ENCODE assay signal across 9 cellular contexts in the genomic region with DNA sequence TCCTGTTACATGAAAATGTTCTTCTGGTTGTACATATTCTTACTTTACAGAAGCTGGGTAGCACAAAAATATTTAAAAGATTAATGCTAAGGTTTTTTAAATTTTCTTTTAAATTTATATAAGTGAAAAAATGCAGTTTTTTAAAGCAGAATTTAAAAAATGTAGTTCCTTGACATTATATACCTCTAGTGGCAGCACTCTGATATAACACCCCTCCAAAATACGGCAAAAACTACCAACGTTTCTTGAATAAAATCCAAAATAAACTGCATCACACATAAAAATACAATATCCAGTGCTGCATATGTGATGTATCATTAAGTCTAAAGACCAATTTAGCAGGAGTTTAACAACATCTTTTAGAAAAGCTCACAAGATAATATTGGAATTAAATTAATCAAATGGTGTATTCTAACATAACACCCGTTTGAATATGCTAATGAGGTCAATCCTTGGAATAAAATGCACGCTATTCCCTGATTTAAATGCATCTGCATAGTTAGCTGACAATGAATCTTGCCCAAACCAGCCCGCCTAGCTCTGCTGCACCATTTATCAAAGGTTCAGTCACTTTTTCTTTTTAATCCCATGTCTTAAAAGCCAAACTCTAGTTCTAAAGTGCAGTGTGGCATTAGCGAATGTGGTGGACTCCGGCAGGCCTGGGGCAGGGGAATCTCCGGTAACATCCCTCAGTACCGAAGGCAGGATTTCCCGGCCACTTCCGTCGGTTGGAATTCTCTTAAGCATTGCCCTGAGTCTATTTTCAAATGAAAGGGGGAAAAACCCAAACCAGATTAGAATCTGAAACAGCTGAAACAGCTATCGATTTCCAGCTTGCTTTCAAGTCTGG. TPM values are rescaled to one million over a fixed set of nuclear protein-coding genes. Genes with fewer than 3 reads are reported as not detected.
DNase-seq lines count a peak whose midpoint lies in the region; ATAC-seq and TF ChIP-seq lines count a peak whose summit lies in the region.
"Had no signal": no experiment of that assay in that cellular context is flagged by ENCODE, and none has a peak within 500 bp of the region (broad histone marks: within the 10 kb centered on the region; RNA-seq: fewer than 3 reads in every experiment).

No MANE protein-coding gene starts in this region.

- no peaks in the 10 kb centered on the region for H3K36me3 ChIP-seq in BJ (ENCODE audit: control insufficient read depth, insufficient read depth, low read length)
- H3K36me3 ChIP-seq in GM23248 (ENCODE audit: low read depth): no peaks in the 10 kb centered on the region

- peak overlapping the region; percentile 60 for H3K4me3 Mint-ChIP-seq in WTC11

- 7% methylated on average over 13 of the region's 13 CpGs for WGBS in GM23248 (ENCODE audit: low coverage in 1 of 2, low lambda C conversion rate in 2 of 2, missing lambda C conversion rate in 2 of 2), 2 experiments

- H3K27ac ChIP-seq in GM23248: no peak overlapping the region

- no peaks in the 10 kb centered on the region for H3F3A ChIP-seq in GM23248 (ENCODE audit: insufficient read depth)

- POLR2A ChIA-PET in BJ (lab: Charles Lee): no interaction called here
- POLR2A ChIA-PET in WTC11 (lab: Charles Lee): no interaction called here

- CTCF ChIA-PET in BJ (lab: Yijun Ruan, JAX): no interaction called here
- CTCF ChIA-PET in WTC11 (lab: Charles Lee): no interaction called here

- no peak overlapping the region for H2AFZ ChIP-seq in GM23248

- H3K9me3 Mint-ChIP-seq in WTC11: peaks cover 49% of the 10 kb centered on the region

- peaks cover 14% of the 10 kb centered on the region for H3K27me3 Mint-ChIP-seq in WTC11 (ENCODE audit: low read depth)

- H3K79me2 ChIP-seq in GM23248 (ENCODE audit: insufficient read depth): no peaks in the 10 kb centered on the region

- ATAC-seq in WTC11 (no peak), HG03469 (IDR thresholded peaks at IDR 0.05; ENCODE audit: unreplicated experiment) (no peak)

- no peak overlapping the region for H3K27ac Mint-ChIP-seq in WTC11

- no peaks in the 10 kb centered on the region for H4K20me1 ChIP-seq in GM23248 (ENCODE audit: insufficient read depth)

- no peaks in the 10 kb centered on the region for H3K9me2 ChIP-seq in GM23248 (ENCODE audit: insufficient read depth)

- H3K4me1 ChIP-seq in GM23248 (ENCODE audit: insufficient read depth): no peaks in the 10 kb centered on the region

- TF ChIP-seq CTCF in BJ (IDR thresholded peaks at IDR 0.05; ENCODE audit: insufficient read depth, low read depth, low read length) (0 out of 2 replicates have a peak, but pooled peaks have one; percentile 3), WTC11 (IDR thresholded peaks at IDR 0.05) (no peak), GM13976 (IDR thresholded peaks at IDR 0.05; ENCODE audit: borderline replicate concordance, control extremely low read depth, extremely low read depth, insufficient read depth, missing control alignments) (no peak)

- DNase-seq in BJ (ENCODE audit: low read depth): no peak
- DNase-seq in GM23248: peak; percentile 25
- no peak for DNase-seq in WTC11 (ENCODE audit: low spot score)
- DNase-seq in inferior parietal cortex (ENCODE audit: extremely low spot score): peak; percentile 16
- no peak for DNase-seq in stimulated activated CD4-positive, alpha-beta T cell treated with anti-CD3 and anti-CD28 coated beads, Interleukin-4, amount 100 ng/mL, for 4 hours
- DNase-seq in AG20443 (ENCODE audit: low spot score): no peak
- DNase-seq in GM13976 (ENCODE audit: low spot score): no peak
- DNase-seq: activated CD4-positive, CD25-positive, alpha-beta regulatory T cell treated with anti-CD3 and anti-CD28 coated beads, Interleukin-2, amount 50 U/mL, for 72 hours had no signal

- H3K4me3 ChIP-seq in BJ (ENCODE audit: low read depth, low read length) (no peak overlapping the region), GM23248 (no peak overlapping the region)

- H3K9ac ChIP-seq in GM23248: no peak overlapping the region

- H3K9me3 ChIP-seq in GM23248 (ENCODE audit: low read depth): no peaks in the 10 kb centered on the region

- peaks cover 48% of the 10 kb centered on the region for H3K36me3 Mint-ChIP-seq in WTC11

- H3K27me3 ChIP-seq in BJ (ENCODE audit: control insufficient read depth, insufficient read depth, low read length): no peaks in the 10 kb centered on the region
- H3K27me3 ChIP-seq in GM23248 (replicated peaks; ENCODE audit: insufficient read depth): peaks cover 14% of the 10 kb centered on the region

- in situ Hi-C loops in GM23248 (cut with MboI) (no loop called here), GM13976 (cut with MboI; ENCODE audit: low sequenced_read_pairs, unreplicated experiment) (no loop called here)

- H3K4me1 Mint-ChIP-seq in WTC11: peaks cover 3% of the 10 kb centered on the region; the same call in 1 of the 2 replicates

- H3K4me2 ChIP-seq in GM23248 (ENCODE audit: unreplicated experiment): no peak overlapping the region

TF ChIP-seq in WTC11, 78 proteins besides CTCF, POLR2A, EP300 and RAD21:
- TF ChIP-seq NFATC4 (CRISPR knock-in tag; IDR thresholded peaks at IDR 0.05): no peak
- TF ChIP-seq, protein P1, sequence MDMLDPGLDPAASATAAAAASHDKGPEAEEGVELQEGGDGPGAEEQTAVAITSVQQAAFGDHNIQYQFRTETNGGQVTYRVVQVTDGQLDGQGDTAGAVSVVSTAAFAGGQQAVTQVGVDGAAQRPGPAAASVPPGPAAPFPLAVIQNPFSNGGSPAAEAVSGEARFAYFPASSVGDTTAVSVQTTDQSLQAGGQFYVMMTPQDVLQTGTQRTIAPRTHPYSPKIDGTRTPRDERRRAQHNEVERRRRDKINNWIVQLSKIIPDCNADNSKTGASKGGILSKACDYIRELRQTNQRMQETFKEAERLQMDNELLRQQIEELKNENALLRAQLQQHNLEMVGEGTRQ (CRISPR knock-in tag; IDR thresholded peaks at IDR 0.05): no peak
- TF ChIP-seq, protein P2, sequence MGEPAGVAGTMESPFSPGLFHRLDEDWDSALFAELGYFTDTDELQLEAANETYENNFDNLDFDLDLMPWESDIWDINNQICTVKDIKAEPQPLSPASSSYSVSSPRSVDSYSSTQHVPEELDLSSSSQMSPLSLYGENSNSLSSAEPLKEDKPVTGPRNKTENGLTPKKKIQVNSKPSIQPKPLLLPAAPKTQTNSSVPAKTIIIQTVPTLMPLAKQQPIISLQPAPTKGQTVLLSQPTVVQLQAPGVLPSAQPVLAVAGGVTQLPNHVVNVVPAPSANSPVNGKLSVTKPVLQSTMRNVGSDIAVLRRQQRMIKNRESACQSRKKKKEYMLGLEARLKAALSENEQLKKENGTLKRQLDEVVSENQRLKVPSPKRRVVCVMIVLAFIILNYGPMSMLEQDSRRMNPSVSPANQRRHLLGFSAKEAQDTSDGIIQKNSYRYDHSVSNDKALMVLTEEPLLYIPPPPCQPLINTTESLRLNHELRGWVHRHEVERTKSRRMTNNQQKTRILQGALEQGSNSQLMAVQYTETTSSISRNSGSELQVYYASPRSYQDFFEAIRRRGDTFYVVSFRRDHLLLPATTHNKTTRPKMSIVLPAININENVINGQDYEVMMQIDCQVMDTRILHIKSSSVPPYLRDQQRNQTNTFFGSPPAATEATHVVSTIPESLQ (CRISPR knock-in tag; IDR thresholded peaks at IDR 0.05): no peak

RNA-seq across cellular contexts. Expression of a gene that starts 1.2 kb away (rescaled TPM):
- polyA plus RNA-seq in BJ (2011; rRNA removed) (not detected in 2 replicates), GM23248 (2016; fragmentation: Nextera tagmentation; extraction: Ambion mirVana) (not detected in 2 replicates)
- polyA minus RNA-seq in BJ (2011; rRNA and poly(A)+ RNA removed): not detected in 2 replicates
- not detected in 2 replicates for total RNA-seq in GM23248 (2014; rRNA removed; shearing (Covaris generic))
- total RNA-seq in WTC11 (2021): 1.5 to 2.1 TPM (median 1.5 TPM) in 3 replicates

Comparison
In these comparisons a context has a peak if more than half of its experiments do, and no peak if none do; other contexts are left out.
1. DNase-seq: peak in GM23248 (single experiment) and inferior parietal cortex (single experiment); none in BJ (single experiment), WTC11 (single experiment), stimulated activated CD4-positive, alpha-beta T cell treated with anti-CD3 and anti-CD28 coated beads, Interleukin-4, amount 100 ng/mL, for 4 hours (0 of 2), AG20443 (single experiment) and GM13976 (single experiment).